Comparison of ENCODE assay signal across 15 cellular contexts in the genomic region with DNA sequence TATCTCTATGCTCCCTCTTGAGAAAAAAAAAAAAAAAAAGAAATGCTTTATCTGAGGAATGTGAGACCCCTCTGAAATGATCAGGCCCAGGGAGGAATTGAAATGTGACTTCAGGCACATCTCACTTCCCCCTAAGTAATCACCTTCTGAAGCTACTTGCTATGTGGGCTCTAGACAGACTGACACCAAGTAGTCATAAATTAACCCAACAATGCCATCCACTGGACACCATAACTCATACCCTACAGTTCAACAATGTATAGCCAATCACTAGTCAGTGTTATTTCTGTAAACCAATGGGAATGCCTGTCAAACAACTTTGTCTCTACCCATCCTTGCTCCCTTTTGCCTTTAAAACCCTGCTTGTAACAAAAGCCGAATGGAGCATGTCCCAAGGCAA.
DNase-seq lines count a peak whose midpoint lies in the region; ATAC-seq and TF ChIP-seq lines count a peak whose summit lies in the region.
"Had no signal": no experiment of that assay in that cellular context is flagged by ENCODE, and none has a peak within 500 bp of the region (broad histone marks: within the 10 kb centered on the region; RNA-seq: fewer than 3 reads in every experiment).

No MANE protein-coding gene starts in this region.

- H3K27me3 ChIP-seq in OCI-LY3 (ENCODE audit: low read depth, low read length): peaks cover 42% of the 10 kb centered on the region
- H3K27me3 ChIP-seq in stomach: peaks cover 0 to 4% (median 0%) of the 10 kb centered on the region in 3 donors
- H3K27me3 ChIP-seq: ovary had no signal

- H3K4me1 ChIP-seq in OCI-LY3 (ENCODE audit: low read length) (peaks cover 8% of the 10 kb centered on the region), stomach (no peaks in the 10 kb centered on the region)
- H3K4me1 ChIP-seq: Caco-2 had no signal

- ATAC-seq in GM18519 (IDR thresholded peaks at IDR 0.05; ENCODE audit: low FRiP score, unreplicated experiment): peak; percentile 79
- ATAC-seq in GM21423 (IDR thresholded peaks at IDR 0.05; ENCODE audit: unreplicated experiment): peak; percentile 83
- peak; percentile 74 for ATAC-seq in HG03159 (IDR thresholded peaks at IDR 0.05; ENCODE audit: unreplicated experiment)
- ATAC-seq: SK-N-SH treated with all-trans-retinoic acid at 6 μM for 48 hours had no signal

- H4K20me1 ChIP-seq in OCI-LY3 (ENCODE audit: insufficient read depth, low read length): no peaks in the 10 kb centered on the region

- H2AFZ ChIP-seq in OCI-LY3 (ENCODE audit: low read depth, low read length): no peak overlapping the region

- no peak for TF ChIP-seq EP300 in stomach (IDR thresholded peaks at IDR 0.05)

- DNase-seq in T-helper 9 cell (no peak), stomach (no peak), foreskin fibroblast (no peak), NCI-H2107 (lab: John Stamatoyannopoulos, UW) (no peak)
- DNase-seq: Caco-2; cortex of kidney; foreskin melanocyte; ovary; stimulated activated CD4-positive, alpha-beta T cell treated with anti-CD3 and anti-CD28 coated beads, Interleukin-2, amount 100 ng/mL, for 24 hours had no signal

- H3K79me2 ChIP-seq in OCI-LY3 (ENCODE audit: low read length): no peaks in the 10 kb centered on the region

- no peak for TF ChIP-seq POLR2A in stomach (IDR thresholded peaks at IDR 0.05)

- peak; percentile 51 for TF ChIP-seq CTCF in OCI-LY3 (IDR thresholded peaks at IDR 0.05; ENCODE audit: low read depth, low read length)
- no peak for TF ChIP-seq CTCF in stomach (IDR thresholded peaks at IDR 0.05)
- TF ChIP-seq CTCF in foreskin fibroblast (IDR thresholded peaks at IDR 0.05; ENCODE audit: low read depth, low read length): no peak

- no peak overlapping the region for H3K4me2 ChIP-seq in OCI-LY3 (ENCODE audit: low read length)

- intact Hi-C loops in stomach (cut with DNase I; ENCODE audit: low total_unique reads): no loop called here

- H3K9me3 ChIP-seq in OCI-LY3 (ENCODE audit: insufficient read depth, low read length): no peaks in the 10 kb centered on the region
- no peaks in the 10 kb centered on the region for H3K9me3 ChIP-seq in stomach
- H3K9me3 ChIP-seq: Caco-2, ovary had no signal

- WGBS in stomach, 5 donors: 58 to 92% (median 84%) methylated on average over 1 of the region's 1 CpG

- no peaks in the 10 kb centered on the region for H3K36me3 ChIP-seq in OCI-LY3 (replicated peaks; ENCODE audit: low read depth, low read length)
- H3K36me3 ChIP-seq in stomach: no peaks in the 10 kb centered on the region
- H3K36me3 ChIP-seq: ovary had no signal

- H3K9ac ChIP-seq in OCI-LY3 (ENCODE audit: low read length): no peak overlapping the region

- H3K27ac ChIP-seq in OCI-LY3 (ENCODE audit: low read length): no peak overlapping the region
- no peak overlapping the region for H3K27ac ChIP-seq in stomach
- H3K27ac ChIP-seq: HL-60, ovary had no signal

- H3K4me3 ChIP-seq in OCI-LY3 (ENCODE audit: low read length) (no peak overlapping the region), stomach (no peak overlapping the region), foreskin fibroblast (ENCODE audit: low read depth in 1 of 2, low read length in 2 of 2) (no peak overlapping the region)
- H3K4me3 ChIP-seq: ovary had no signal
